ENCODE assay signal across 10 cellular contexts in genomic region chr2:23487735-23488492, GRCh38.
DNase-seq lines count a peak whose midpoint lies in the region; ATAC-seq and TF ChIP-seq lines count a peak whose summit lies in the region.
"Had no signal": no experiment of that assay in that cellular context is flagged by ENCODE, and none has a peak within 500 bp of the region (broad histone marks: within the 10 kb centered on the region; RNA-seq: fewer than 3 reads in every experiment).

No MANE protein-coding gene starts in this region.

- peaks cover 0 to 6% (median 0%) of the 10 kb centered on the region in 3 donors for H3K27me3 ChIP-seq in stomach

- no peaks in the 10 kb centered on the region for H3K9me3 Mint-ChIP-seq in activated T-helper 1 cell treated with anti-CD3 and anti-CD28 coated beads, Interleukin-12 subunit alpha, Interleukin-12 subunit beta, Interleukin-2, Interleukin-4 antibody, amounts not matched to agents 30 ng/mL and 10 ng/mL and 1 ng/mL, durations not matched to agents 14 hours and 24 hours and 36 hours
- H3K9me3 Mint-ChIP-seq: stimulated activated memory B cell treated with anti-CD40 and anti-IgM and Interleukin-4, amounts not matched to agents 10 μg/mL and 1 μg/mL and 100 μg/mL, for 72 hours had no signal

- no peak for TF ChIP-seq CTCF in stomach (IDR thresholded peaks at IDR 0.05)

- no peak overlapping the region for H3K27ac ChIP-seq in stomach
- H3K27ac ChIP-seq: psoas muscle had no signal

- no peak for DNase-seq in activated T-helper 1 cell treated with anti-CD3 and anti-CD28 coated beads, Interleukin-12 subunit alpha, Interleukin-12 subunit beta, Interleukin-2, Interleukin-4 antibody, amounts not matched to agents 30 ng/mL and 10 ng/mL and 1 ng/mL, durations not matched to agents 14 hours and 24 hours and 36 hours (ENCODE audit: low spot score)
- peak; percentile 42 for DNase-seq in posterior vena cava (ENCODE audit: low spot score)
- DNase-seq in NOMO-1 (lab: John Stamatoyannopoulos, UW; ENCODE audit: unreplicated experiment in 2 of 2) = no peak
- DNase-seq in hepatic stellate cell (ENCODE audit: low spot score) = no peak
- DNase-seq in stomach = no peak
- DNase-seq: NCI-H524 treated with DMSO at 0.1 percent for 48 hours, psoas muscle had no signal

- no peak for TF ChIP-seq POLR2A in stomach (IDR thresholded peaks at IDR 0.05)

- peaks cover 8% of the 10 kb centered on the region for H3K27me3 Mint-ChIP-seq in activated T-helper 1 cell treated with anti-CD3 and anti-CD28 coated beads, Interleukin-12 subunit alpha, Interleukin-12 subunit beta, Interleukin-2, Interleukin-4 antibody, amounts not matched to agents 30 ng/mL and 10 ng/mL and 1 ng/mL, durations not matched to agents 14 hours and 24 hours and 36 hours (ENCODE audit: insufficient read depth)

- peak overlapping the region; percentile 78 for H3K27ac Mint-ChIP-seq in activated T-helper 1 cell treated with anti-CD3 and anti-CD28 coated beads, Interleukin-12 subunit alpha, Interleukin-12 subunit beta, Interleukin-2, Interleukin-4 antibody, amounts not matched to agents 30 ng/mL and 10 ng/mL and 1 ng/mL, durations not matched to agents 14 hours and 24 hours and 36 hours
- H3K27ac Mint-ChIP-seq: stimulated activated memory B cell treated with anti-CD40 and anti-IgM and Interleukin-4, amounts not matched to agents 10 μg/mL and 1 μg/mL and 100 μg/mL, for 72 hours had no signal

- peaks cover 0 to 13% (median 0%) of the 10 kb centered on the region in 4 donors for H3K4me1 ChIP-seq in stomach
- H3K4me1 ChIP-seq: psoas muscle had no signal

- H3K4me1 Mint-ChIP-seq in activated T-helper 1 cell treated with anti-CD3 and anti-CD28 coated beads, Interleukin-12 subunit alpha, Interleukin-12 subunit beta, Interleukin-2, Interleukin-4 antibody, amounts not matched to agents 30 ng/mL and 10 ng/mL and 1 ng/mL, durations not matched to agents 14 hours and 24 hours and 36 hours (ENCODE audit: low read depth) = peaks cover 59% of the 10 kb centered on the region

- no peak for TF ChIP-seq EP300 in stomach (IDR thresholded peaks at IDR 0.05)

- H3K9me3 ChIP-seq in stomach = no peaks in the 10 kb centered on the region
- H3K9me3 ChIP-seq: psoas muscle had no signal

- H3K4me3 ChIP-seq in stomach = no peak overlapping the region
- H3K4me3 ChIP-seq: psoas muscle had no signal

- H3K36me3 ChIP-seq in stomach = no peaks in the 10 kb centered on the region

- H3K36me3 Mint-ChIP-seq in activated T-helper 1 cell treated with anti-CD3 and anti-CD28 coated beads, Interleukin-12 subunit alpha, Interleukin-12 subunit beta, Interleukin-2, Interleukin-4 antibody, amounts not matched to agents 30 ng/mL and 10 ng/mL and 1 ng/mL, durations not matched to agents 14 hours and 24 hours and 36 hours (ENCODE audit: low read depth) = no peaks in the 10 kb centered on the region
- H3K36me3 Mint-ChIP-seq: stimulated activated memory B cell treated with anti-CD40 and anti-IgM and Interleukin-4, amounts not matched to agents 10 μg/mL and 1 μg/mL and 100 μg/mL, for 72 hours had no signal

- peak overlapping the region; percentile 62 for H3K4me3 Mint-ChIP-seq in activated T-helper 1 cell treated with anti-CD3 and anti-CD28 coated beads, Interleukin-12 subunit alpha, Interleukin-12 subunit beta, Interleukin-2, Interleukin-4 antibody, amounts not matched to agents 30 ng/mL and 10 ng/mL and 1 ng/mL, durations not matched to agents 14 hours and 24 hours and 36 hours
- H3K4me3 Mint-ChIP-seq: stimulated activated memory B cell treated with anti-CD40 and anti-IgM and Interleukin-4, amounts not matched to agents 10 μg/mL and 1 μg/mL and 100 μg/mL, for 72 hours had no signal

- WGBS in stomach, 5 donors = 77 to 85% (median 78%) methylated on average over 12 to 14 of the region's 14 CpGs

- peak; percentile 42 for ATAC-seq in GM19023 (IDR thresholded peaks at IDR 0.05; ENCODE audit: unreplicated experiment)
- peak; percentile 45 for ATAC-seq in HG03439 (IDR thresholded peaks at IDR 0.05; ENCODE audit: unreplicated experiment)
- ATAC-seq: stimulated activated memory B cell treated with anti-CD40 and anti-IgM and Interleukin-4, amounts not matched to agents 10 μg/mL and 1 μg/mL and 100 μg/mL, for 72 hours had no signal

- intact Hi-C loops in activated T-helper 1 cell treated with anti-CD3 and anti-CD28 coated beads, Interleukin-12 subunit alpha, Interleukin-12 subunit beta, Interleukin-2, Interleukin-4 antibody, amounts not matched to agents 30 ng/mL and 10 ng/mL and 1 ng/mL, durations not matched to agents 14 hours and 24 hours and 36 hours (cut with micrococcal nuclease) = loop anchor here (2.0 to 5.0 kb wide), 4 partner anchors 36 to 101 kb away; no protein-coding TSS in a partner anchor
- intact Hi-C loops in posterior vena cava (cut with DNase I) (loop anchor here in 1 of 2 donors (1.0 kb wide), 1 partner anchor 35 kb away; no protein-coding TSS in a partner anchor), stomach (cut with DNase I; ENCODE audit: low total_unique reads) (no loop called here)
